Comparison of ENCODE assay signal across 8 cellular contexts in the genomic region with DNA sequence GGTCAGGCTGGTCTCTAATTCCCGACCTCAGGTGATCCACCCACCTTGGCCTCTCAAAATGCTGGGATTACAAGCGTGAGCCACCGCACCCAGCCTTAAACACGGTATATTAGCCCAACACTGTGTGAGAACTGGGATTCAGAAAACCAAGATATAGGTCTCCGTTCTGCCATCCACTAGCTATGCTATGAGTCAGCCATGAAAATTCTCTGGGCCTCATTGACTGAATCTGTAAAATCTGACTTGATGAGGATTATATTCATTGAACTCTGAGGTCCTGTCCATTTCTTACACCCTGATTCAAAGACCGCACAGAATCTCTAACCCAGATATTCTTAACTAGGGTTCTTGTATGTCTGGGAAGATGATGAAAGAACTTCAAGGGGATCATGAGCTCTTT. TPM values are rescaled to one million over a fixed set of nuclear protein-coding genes. Genes with fewer than 3 reads are reported as not detected.
DNase-seq lines count a peak whose midpoint lies in the region; ATAC-seq and TF ChIP-seq lines count a peak whose summit lies in the region.
"Not testable (repeated sequence)": the region's sequence is repeated elsewhere in the genome, so short reads cannot be mapped to it uniquely, and the experiment has no call there.
"Had no signal": no experiment of that assay in that cellular context is flagged by ENCODE, and none has a peak within 500 bp of the region (broad histone marks: within the 10 kb centered on the region; RNA-seq: fewer than 3 reads in every experiment).

No MANE protein-coding gene starts in this region.

- H3K4me3 Mint-ChIP-seq in CD4-positive, alpha-beta memory T cell: not testable (repeated sequence)
- H3K4me3 Mint-ChIP-seq in activated T-helper 17 cell treated with anti-CD3 and anti-CD28 coated beads, Interleukin-2, amount 50 U/mL, for 72 hours: peak overlapping the region; percentile 42

- H4K20me1 ChIP-seq in GM23248 (ENCODE audit: insufficient read depth); SK-N-SH (ENCODE audit: insufficient read depth): not testable (repeated sequence)

- H3K27ac ChIP-seq in CD4-positive, alpha-beta memory T cell (ENCODE audit: low read depth, low read length); mesenchymal stem cell (ENCODE audit: low read length, poor library complexity, severe bottlenecking): not testable (repeated sequence)
- H3K27ac ChIP-seq in GM23248: peak overlapping the region; percentile 59
- peak overlapping the region in 1 of 2 experiments; percentile 44; a peak in 2 of 4 replicates for H3K27ac ChIP-seq in SK-N-SH (ENCODE audit: low read depth in 2 of 2, low read length in 1 of 2)

- H3K27me3 Mint-ChIP-seq in CD4-positive, alpha-beta memory T cell; activated T-helper 17 cell treated with anti-CD3 and anti-CD28 coated beads, Interleukin-2, amount 50 U/mL, for 72 hours: not testable (repeated sequence)

- H3K23ac ChIP-seq in mesenchymal stem cell (ENCODE audit: low read length in 2 of 2): not testable (repeated sequence)

- not testable (repeated sequence) for H3K9me2 ChIP-seq in GM23248 (ENCODE audit: insufficient read depth); SK-N-SH

- not testable (repeated sequence) for H2BK12ac ChIP-seq in mesenchymal stem cell (ENCODE audit: low read length in 2 of 2)

- in situ Hi-C loops in GM23248 (cut with MboI): not testable (repeated sequence)

- H3K27ac Mint-ChIP-seq in CD4-positive, alpha-beta memory T cell: peak overlapping the region in 5 of 7 donors; percentile 10 to 76 (median 47)
- not testable (repeated sequence) for H3K27ac Mint-ChIP-seq in activated T-helper 17 cell treated with anti-CD3 and anti-CD28 coated beads, Interleukin-2, amount 50 U/mL, for 72 hours

- peak overlapping the region; percentile 12; the same call in 1 of the 2 replicates for H2AFZ ChIP-seq in GM23248
- H2AFZ ChIP-seq in SK-N-SH (ENCODE audit: low read depth): peak overlapping the region; percentile 21; the same call in 1 of the 2 replicates
- not testable (repeated sequence) for H2AFZ ChIP-seq in mesenchymal stem cell (ENCODE audit: low read depth, low read length)

- intact Hi-C loops in CD4-positive, alpha-beta memory T cell (cut with micrococcal nuclease): not testable (repeated sequence)

- H3K36me3 ChIP-seq in CD4-positive, alpha-beta memory T cell (ENCODE audit: insufficient read depth, low read length); GM23248 (ENCODE audit: low read depth); SK-N-SH (replicated peaks in 1 of 2; ENCODE audit: control insufficient read depth in 1 of 2, insufficient read depth in 2 of 2, low read length in 1 of 2); mesenchymal stem cell (ENCODE audit: control insufficient read depth in 1 of 2, insufficient read depth in 2 of 2, low read depth in 1 of 2, low read length in 2 of 2): not testable (repeated sequence)

- H3K14ac ChIP-seq in mesenchymal stem cell (ENCODE audit: low read length in 2 of 2): not testable (repeated sequence)

- not testable (repeated sequence) for H3K9me3 Mint-ChIP-seq in CD4-positive, alpha-beta memory T cell; activated T-helper 17 cell treated with anti-CD3 and anti-CD28 coated beads, Interleukin-2, amount 50 U/mL, for 72 hours

- peaks cover 26 to 40% of the 10 kb centered on the region in 2 donors for H3K36me3 Mint-ChIP-seq in CD4-positive, alpha-beta memory T cell
- peaks cover 78% of the 10 kb centered on the region for H3K36me3 Mint-ChIP-seq in activated T-helper 17 cell treated with anti-CD3 and anti-CD28 coated beads, Interleukin-2, amount 50 U/mL, for 72 hours (ENCODE audit: low read depth)

- H2BK5ac ChIP-seq in mesenchymal stem cell (ENCODE audit: low read depth, low read length, poor library complexity, severe bottlenecking): not testable (repeated sequence)

- H2AK5ac ChIP-seq in mesenchymal stem cell (ENCODE audit: low read length, severe bottlenecking): not testable (repeated sequence)

- not testable (repeated sequence) for H2BK15ac ChIP-seq in mesenchymal stem cell (ENCODE audit: low read depth, poor library complexity, severe bottlenecking)

- not testable (repeated sequence) for H2BK120ac ChIP-seq in mesenchymal stem cell (ENCODE audit: low read depth, low read length)

- H3K9ac ChIP-seq in GM23248; SK-N-SH; mesenchymal stem cell (ENCODE audit: low read length): not testable (repeated sequence)

- not testable (repeated sequence) for H4K91ac ChIP-seq in mesenchymal stem cell (ENCODE audit: low read length)

- H3K4ac ChIP-seq in mesenchymal stem cell (ENCODE audit: low read depth in 1 of 2, low read length in 2 of 2): not testable (repeated sequence)

- H3F3A ChIP-seq in GM23248 (ENCODE audit: insufficient read depth); SK-N-SH (replicated peaks; ENCODE audit: insufficient read depth): not testable (repeated sequence)

- POLR2A ChIA-PET in CD4-positive, alpha-beta memory T cell (lab: Charles Lee; ENCODE audit: partially characterized antibody): interaction anchor here (0.6 to 2.0 kb wide), 5 partner anchors 10 to 48 kb away, joined by 3 to 7 read pairs (median 3); a partner anchor contains a TSS
- POLR2A ChIA-PET in SK-N-SH (lab: Yijun Ruan, JAX): interaction anchor here (1.6 kb wide), 1 partner anchor 48 kb away, joined by 5 read pairs; a partner anchor contains a TSS

- TF ChIP-seq RAD21 in SK-N-SH (IDR thresholded peaks at IDR 0.05; ENCODE audit: low read length): not testable (repeated sequence)

- not testable (repeated sequence) for TF ChIP-seq EP300 in SK-N-SH (IDR thresholded peaks at IDR 0.05; ENCODE audit: borderline replicate concordance in 1 of 2, low read depth in 1 of 2, low read length in 1 of 2)

- ATAC-seq in activated T-helper 17 cell treated with anti-CD3 and anti-CD28 coated beads, Interleukin-2, amount 50 U/mL, for 72 hours (replicated peaks): not testable (repeated sequence)

- H3K4me1 ChIP-seq in CD4-positive, alpha-beta memory T cell (ENCODE audit: insufficient read depth, low read length): peaks cover 84% of the 10 kb centered on the region
- H3K4me1 ChIP-seq in GM23248 (ENCODE audit: insufficient read depth): peaks cover 24% of the 10 kb centered on the region
- H3K4me1 ChIP-seq in SK-N-SH (ENCODE audit: control insufficient read depth in 1 of 2, insufficient read depth in 2 of 2, low read depth in 1 of 2, low read length in 1 of 2); mesenchymal stem cell (ENCODE audit: control insufficient read depth, insufficient read depth, low read depth, low read length): not testable (repeated sequence)

- H3K4me2 ChIP-seq in GM23248 (ENCODE audit: unreplicated experiment); mesenchymal stem cell (ENCODE audit: low read length, poor library complexity, severe bottlenecking): not testable (repeated sequence)
- 0 out of 2 replicates have a peak overlapping the region, but pooled peaks have one; percentile 47 for H3K4me2 ChIP-seq in SK-N-SH

- not testable (repeated sequence) for DNase-seq in CD4-positive, alpha-beta memory T cell; SK-N-SH
- peak; percentile 57 for DNase-seq in GM23248
- DNase-seq in astrocyte of the hippocampus (ENCODE audit: low read depth, low spot score): peak; percentile 35
- peak; percentile 25 for DNase-seq in fibroblast of mammary gland (ENCODE audit: low read depth)
- DNase-seq in mesenchymal stem cell: peak; percentile 38

- 79 to 86% methylated on average over 6 of the region's 6 CpGs for WGBS in GM23248 (ENCODE audit: low coverage in 1 of 2, low lambda C conversion rate in 2 of 2, missing lambda C conversion rate in 2 of 2), 2 experiments
- WGBS in SK-N-SH (ENCODE audit: low lambda C conversion rate): 87% methylated on average over 6 of the region's 6 CpGs
- 75% methylated on average over 5 of the region's 6 CpGs for WGBS in mesenchymal stem cell

- H3K27me3 ChIP-seq in CD4-positive, alpha-beta memory T cell (ENCODE audit: insufficient read depth, low read length); GM23248 (replicated peaks; ENCODE audit: insufficient read depth); SK-N-SH (ENCODE audit: insufficient read depth); mesenchymal stem cell (ENCODE audit: control insufficient read depth in 1 of 2, insufficient read depth in 1 of 2, low read length in 2 of 2): not testable (repeated sequence)

- H3K4me1 Mint-ChIP-seq in CD4-positive, alpha-beta memory T cell: peaks cover 44 to 74% (median 61%) of the 10 kb centered on the region in 4 donors
- peaks cover 42% of the 10 kb centered on the region for H3K4me1 Mint-ChIP-seq in activated T-helper 17 cell treated with anti-CD3 and anti-CD28 coated beads, Interleukin-2, amount 50 U/mL, for 72 hours

- H3K79me2 ChIP-seq in GM23248 (ENCODE audit: insufficient read depth); SK-N-SH (ENCODE audit: insufficient read depth): not testable (repeated sequence)

- CTCF ChIA-PET in CD4-positive, alpha-beta memory T cell (lab: Charles Lee; ENCODE audit: partially characterized antibody): interaction anchor here (0.9 to 2.5 kb wide), 6 partner anchors 10 to 122 kb away, joined by 3 to 9 read pairs (median 4); no protein-coding TSS in a partner anchor
- CTCF ChIA-PET in SK-N-SH (lab: Yijun Ruan, JAX): not testable (repeated sequence)

- not testable (repeated sequence) for H3K79me1 ChIP-seq in mesenchymal stem cell (replicated peaks; ENCODE audit: low read length, poor library complexity, severe bottlenecking)

- not testable (repeated sequence) for H3K4me3 ChIP-seq in CD4-positive, alpha-beta memory T cell (ENCODE audit: low read length in 2 of 2); GM23248; SK-N-SH (ENCODE audit: low read depth in 2 of 2, low read length in 1 of 2); fibroblast of mammary gland (ENCODE audit: control insufficient read depth, low read depth, low read length); mesenchymal stem cell (ENCODE audit: insufficient read depth in 1 of 2, low read depth in 1 of 2, low read length in 2 of 2)

- H3K18ac ChIP-seq in mesenchymal stem cell (ENCODE audit: low read depth in 1 of 2, low read length in 2 of 2): not testable (repeated sequence)

- H4K8ac ChIP-seq in mesenchymal stem cell (ENCODE audit: low read length): not testable (repeated sequence)

- H3K9me3 ChIP-seq in CD4-positive, alpha-beta memory T cell (ENCODE audit: control insufficient read depth in 1 of 2, low read length in 2 of 2); GM23248 (ENCODE audit: low read depth); SK-N-SH; mesenchymal stem cell (ENCODE audit: control insufficient read depth, low read length): not testable (repeated sequence)

- TF ChIP-seq CTCF in SK-N-SH (IDR thresholded peaks at IDR 0.05); fibroblast of mammary gland (conservative IDR thresholded peaks at IDR 0.05; ENCODE audit: control insufficient read depth, insufficient read depth, low read depth, low read length): not testable (repeated sequence)

RNA-seq across cellular contexts. Expression of a gene that starts 37.4 kb away (rescaled TPM):
- 10 to 100 TPM; 35.5 to 35.8 TPM for total RNA-seq in CD4-positive, alpha-beta memory T cell
- 10 to 100 TPM; 51.2 to 60.4 TPM for polyA plus RNA-seq in CD4-positive, alpha-beta memory T cell
- 8.6 and 10.8 TPM in 2 replicates for total RNA-seq in GM23248 (2014; rRNA removed; shearing (Covaris generic))
- polyA plus RNA-seq in GM23248 (2016; fragmentation: Nextera tagmentation; extraction: Ambion mirVana) (7.6 and 8.8 TPM in 2 replicates), SK-N-SH (2012; rRNA removed) (17.1 and 17.9 TPM in 2 replicates)
- 11.5 and 17.0 TPM in 2 replicates for polyA plus RNA-seq in SK-N-SH (2012; cell fraction: cytosol; rRNA removed)
- polyA plus RNA-seq in SK-N-SH (2012; cell fraction: nucleus; rRNA removed): 7.9 and 9.9 TPM in 2 replicates
- total RNA-seq in activated T-helper 17 cell treated with anti-CD3 and anti-CD28 coated beads, Interleukin-2, amount 50 U/mL, for 72 hours: 100 to 1,000 TPM in 1 of 2 donors, 10 to 100 TPM in 1; 85.2 to 123 TPM
- 10.1 TPM for polyA plus RNA-seq in mesenchymal stem cell (2013, experiment 1 of 2)
- 10.3 TPM for polyA plus RNA-seq in mesenchymal stem cell (2013, experiment 2 of 2)
- total RNA-seq: H4 had no signal

RNA-seq across cellular contexts. Expression of a gene that starts 47.9 kb away (rescaled TPM):
- 100 to 1,000 TPM; 314 to 333 TPM for total RNA-seq in CD4-positive, alpha-beta memory T cell
- 100 to 1,000 TPM; 177 to 202 TPM for polyA plus RNA-seq in CD4-positive, alpha-beta memory T cell
- 86.5 and 95.0 TPM in 2 replicates for total RNA-seq in GM23248 (2014; rRNA removed; shearing (Covaris generic))
- polyA plus RNA-seq in GM23248 (2016; fragmentation: Nextera tagmentation; extraction: Ambion mirVana): 156 TPM in 2 replicates
- polyA plus RNA-seq in SK-N-SH (2012; rRNA removed): 199 and 212 TPM in 2 replicates
- polyA plus RNA-seq in SK-N-SH (2012; cell fraction: cytosol; rRNA removed): 195 and 227 TPM in 2 replicates
- polyA plus RNA-seq in SK-N-SH (2012; cell fraction: nucleus; rRNA removed): 186 and 370 TPM in 2 replicates
- total RNA-seq in activated T-helper 17 cell treated with anti-CD3 and anti-CD28 coated beads, Interleukin-2, amount 50 U/mL, for 72 hours: 100 to 1,000 TPM; 199 to 366 TPM
- polyA plus RNA-seq in mesenchymal stem cell (2013, experiment 1 of 2): 99.0 TPM
- 108 TPM for polyA plus RNA-seq in mesenchymal stem cell (2013, experiment 2 of 2)
